In the genomic region with DNA sequence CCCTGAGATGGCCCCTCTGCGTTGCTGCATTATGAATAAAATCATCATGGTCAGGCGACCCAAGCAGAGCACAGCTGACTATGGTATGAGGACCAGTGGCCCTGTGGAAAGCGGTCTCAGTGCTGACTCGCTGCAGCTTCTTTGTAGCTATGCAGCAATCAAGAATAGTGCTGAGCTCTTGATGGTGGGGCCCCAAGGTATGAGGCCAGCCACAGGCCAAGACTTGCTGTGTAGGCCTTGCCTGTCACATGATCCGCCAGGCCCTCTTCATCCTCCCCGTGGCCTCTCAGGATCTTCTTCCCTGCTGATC, we compare ENCODE assay signal across 20 cellular contexts. TPM values are rescaled to one million over a fixed set of nuclear protein-coding genes. Genes with fewer than 3 reads are reported as not detected.
"Had no signal": no experiment of that assay in that cellular context is flagged by ENCODE, and none has a peak within 500 bp of the region (broad histone marks: within the 10 kb centered on the region; RNA-seq: fewer than 3 reads in every experiment).

No MANE protein-coding gene starts in this region.

RNA-seq across cellular contexts. Expression of gene HSFX3, which starts 2.2 kb away (rescaled TPM):
- total RNA-seq: activated B cell treated with CpG ODN at 0.5 μM for 24 hours; activated CD4-positive, alpha-beta memory T cell treated with anti-CD3 and anti-CD28 coated beads for 36 hours; activated CD4-positive, alpha-beta T cell treated with anti-CD3 and anti-CD28 coated beads, Interleukin-2, amount 10 ng/mL, durations not matched to agents 24 days and 14 days; activated CD8-positive, alpha-beta memory T cell treated with anti-CD3 and anti-CD28 coated beads for 36 hours; activated CD8-positive, alpha-beta T cell treated with anti-CD3 and anti-CD28 coated beads, Interleukin-2, amount 10 ng/mL, durations not matched to agents 7 days and 5 days; activated naive CD4-positive, alpha-beta T cell treated with anti-CD3 and anti-CD28 coated beads for 36 hours; activated naive CD8-positive, alpha-beta T cell treated with anti-CD3 and anti-CD28 coated beads for 36 hours; adrenal gland; aorta; body of pancreas; cardiac muscle cell; colonic mucosa; dermis microvascular lymphatic vessel endothelial cell; epithelial cell of proximal tubule; esophagus muscularis mucosa; gastroesophageal sphincter; glomerular endothelial cell; T-helper 17 cell had no signal
- polyA plus RNA-seq: adrenal gland, cardiac muscle cell had no signal

RNA-seq across cellular contexts. Expression of gene MAGEA9B, which starts 35.4 kb away (rescaled TPM):
- total RNA-seq: activated B cell treated with CpG ODN at 0.5 μM for 24 hours; activated CD4-positive, alpha-beta memory T cell treated with anti-CD3 and anti-CD28 coated beads for 36 hours; activated CD4-positive, alpha-beta T cell treated with anti-CD3 and anti-CD28 coated beads, Interleukin-2, amount 10 ng/mL, durations not matched to agents 24 days and 14 days; activated CD8-positive, alpha-beta memory T cell treated with anti-CD3 and anti-CD28 coated beads for 36 hours; activated CD8-positive, alpha-beta T cell treated with anti-CD3 and anti-CD28 coated beads, Interleukin-2, amount 10 ng/mL, durations not matched to agents 7 days and 5 days; activated naive CD4-positive, alpha-beta T cell treated with anti-CD3 and anti-CD28 coated beads for 36 hours; activated naive CD8-positive, alpha-beta T cell treated with anti-CD3 and anti-CD28 coated beads for 36 hours; activated T-helper 2 cell treated with anti-CD3 and anti-CD28 coated beads, Interferon-gamma antibody, Interleukin-2, Interleukin-4, amounts not matched to agents 10 μg/mL and 5 μg/mL and 100 μg/mL, durations not matched to agents 14 hours and 24 hours and 36 hours; adrenal gland; aorta; body of pancreas; cardiac muscle cell; colonic mucosa; dermis microvascular lymphatic vessel endothelial cell; epithelial cell of proximal tubule; esophagus muscularis mucosa; gastroesophageal sphincter; glomerular endothelial cell; heart right ventricle; T-helper 17 cell had no signal
- polyA plus RNA-seq: adrenal gland, aorta, cardiac muscle cell, heart right ventricle had no signal

RNA-seq across cellular contexts. Expression of gene HSFX2, which starts 43.2 kb away (rescaled TPM):
- total RNA-seq: activated CD4-positive, alpha-beta T cell treated with anti-CD3 and anti-CD28 coated beads, Interleukin-2, amount 10 ng/mL, durations not matched to agents 24 days and 14 days; activated CD8-positive, alpha-beta T cell treated with anti-CD3 and anti-CD28 coated beads, Interleukin-2, amount 10 ng/mL, durations not matched to agents 7 days and 5 days; activated naive CD4-positive, alpha-beta T cell treated with anti-CD3 and anti-CD28 coated beads for 36 hours; activated naive CD8-positive, alpha-beta T cell treated with anti-CD3 and anti-CD28 coated beads for 36 hours; aorta; body of pancreas; cardiac muscle cell; colonic mucosa; epithelial cell of proximal tubule; gastroesophageal sphincter; T-helper 17 cell had no signal
